Comparison of ENCODE assay signal across 10 cellular contexts in the genomic region with DNA sequence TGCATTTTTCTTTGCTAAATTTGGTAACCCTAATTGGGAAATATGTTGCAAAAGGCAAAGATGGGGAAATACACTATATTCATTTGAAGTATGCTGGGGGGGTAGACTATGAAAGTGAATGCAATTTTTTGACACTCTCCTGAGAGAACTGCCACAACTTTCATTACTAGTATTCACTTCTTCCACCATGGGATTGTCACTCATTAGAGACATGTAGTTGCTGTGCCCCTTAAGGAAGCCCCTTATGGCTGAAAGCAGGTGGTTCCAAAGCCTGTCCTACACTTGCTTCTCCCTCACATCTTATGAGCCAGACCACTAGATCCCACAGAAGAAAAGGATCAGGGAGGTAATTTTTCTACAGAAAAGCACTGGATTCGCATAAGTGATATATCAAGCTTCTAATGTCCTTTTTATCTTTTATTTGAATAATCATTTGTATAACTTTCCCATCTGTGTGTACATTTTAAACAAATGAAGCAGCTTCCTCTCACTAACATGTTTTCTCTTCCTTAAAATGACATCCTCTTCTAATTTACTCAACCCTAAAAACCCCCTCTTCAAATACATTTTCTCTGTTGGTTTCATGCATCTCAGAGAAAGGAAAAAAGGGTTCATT.
DNase-seq lines count a peak whose midpoint lies in the region; ATAC-seq and TF ChIP-seq lines count a peak whose summit lies in the region.
"Had no signal": no experiment of that assay in that cellular context is flagged by ENCODE, and none has a peak within 500 bp of the region (broad histone marks: within the 10 kb centered on the region; RNA-seq: fewer than 3 reads in every experiment).

No MANE protein-coding gene starts in this region.

- TF ChIP-seq CTCF in omental fat pad (IDR thresholded peaks at IDR 0.05) (no peak), smooth muscle cell (IDR thresholded peaks at IDR 0.05; ENCODE audit: borderline replicate concordance, insufficient read depth, poor library complexity, severe bottlenecking) (no peak), ovary (IDR thresholded peaks at IDR 0.05) (no peak), dorsolateral prefrontal cortex (IDR thresholded peaks at IDR 0.05 in 54 of 56, conservative IDR thresholded peaks at IDR 0.05 in 2 of 56; ENCODE audit: low read depth in 1 of 56, partially characterized antibody in 56 of 56) (no peak)

- H3K4me3 ChIP-seq in smooth muscle cell = no peak overlapping the region
- no peak overlapping the region for H3K4me3 ChIP-seq in ovary
- no peak overlapping the region for H3K4me3 ChIP-seq in dorsolateral prefrontal cortex
- H3K4me3 ChIP-seq: skin epidermis had no signal

- H3K4me1 ChIP-seq in smooth muscle cell (ENCODE audit: low read depth) (no peaks in the 10 kb centered on the region), ovary (ENCODE audit: insufficient read depth) (peaks cover 2% of the 10 kb centered on the region)

- 100% methylated on average over 1 of the region's 1 CpG for WGBS in smooth muscle cell (ENCODE audit: low lambda C conversion rate)
- 53 to 68% (median 56%) methylated on average over 1 of the region's 1 CpG for WGBS in ovary, 3 donors

- ATAC-seq in GM18907 (IDR thresholded peaks at IDR 0.05; ENCODE audit: unreplicated experiment) (peak; percentile 71), HG02623 (IDR thresholded peaks at IDR 0.05; ENCODE audit: unreplicated experiment) (peak; percentile 70), omental fat pad (ENCODE audit: low FRiP score) (peak; percentile 17), HG02970 (IDR thresholded peaks at IDR 0.05; ENCODE audit: low FRiP score, unreplicated experiment) (no peak)

- intact Hi-C loops in ovary (cut with DNase I) = no loop called here
- intact Hi-C loops in dorsolateral prefrontal cortex (cut with DNase I) = no loop called here

- H3K36me3 ChIP-seq in smooth muscle cell (ENCODE audit: low read depth) (no peaks in the 10 kb centered on the region), ovary (no peaks in the 10 kb centered on the region)

- no peaks in the 10 kb centered on the region for H4K20me1 ChIP-seq in smooth muscle cell (ENCODE audit: low read depth)

- H3K27ac ChIP-seq in smooth muscle cell (ENCODE audit: low read depth) (no peak overlapping the region), ovary (no peak overlapping the region), dorsolateral prefrontal cortex (no peak overlapping the region)

- TF ChIP-seq POLR2A in ovary (IDR thresholded peaks at IDR 0.05) = no peak

- no peaks in the 10 kb centered on the region for H3K79me2 ChIP-seq in smooth muscle cell (ENCODE audit: low read depth)

- TF ChIP-seq EP300 in ovary (IDR thresholded peaks at IDR 0.05) = no peak

- DNase-seq in NCI-H146 (lab: John Stamatoyannopoulos, UW) (peak; percentile 45), omental fat pad (ENCODE audit: low spot score) (no peak), smooth muscle cell (lab: John Stamatoyannopoulos, UW; ENCODE audit: unreplicated experiment) (no peak), ovary (no peak), dorsolateral prefrontal cortex (no peak)
- DNase-seq: SHP77 treated with DMSO at 0.1 percent for 48 hours had no signal

- H3K4me2 ChIP-seq in smooth muscle cell = no peak overlapping the region

- H3K9me3 ChIP-seq in smooth muscle cell (replicated peaks; ENCODE audit: low read depth) (no peaks in the 10 kb centered on the region), ovary (no peaks in the 10 kb centered on the region)

- H3K27me3 ChIP-seq in smooth muscle cell (ENCODE audit: low read depth) (no peaks in the 10 kb centered on the region), ovary (no peaks in the 10 kb centered on the region), dorsolateral prefrontal cortex (no peaks in the 10 kb centered on the region)

- no peak overlapping the region for H3K9ac ChIP-seq in smooth muscle cell (ENCODE audit: low read depth)

- H3F3A ChIP-seq in smooth muscle cell (ENCODE audit: low read depth) = no peaks in the 10 kb centered on the region

- no peak overlapping the region for H2AFZ ChIP-seq in smooth muscle cell (ENCODE audit: low read depth)
